In the genomic region with DNA sequence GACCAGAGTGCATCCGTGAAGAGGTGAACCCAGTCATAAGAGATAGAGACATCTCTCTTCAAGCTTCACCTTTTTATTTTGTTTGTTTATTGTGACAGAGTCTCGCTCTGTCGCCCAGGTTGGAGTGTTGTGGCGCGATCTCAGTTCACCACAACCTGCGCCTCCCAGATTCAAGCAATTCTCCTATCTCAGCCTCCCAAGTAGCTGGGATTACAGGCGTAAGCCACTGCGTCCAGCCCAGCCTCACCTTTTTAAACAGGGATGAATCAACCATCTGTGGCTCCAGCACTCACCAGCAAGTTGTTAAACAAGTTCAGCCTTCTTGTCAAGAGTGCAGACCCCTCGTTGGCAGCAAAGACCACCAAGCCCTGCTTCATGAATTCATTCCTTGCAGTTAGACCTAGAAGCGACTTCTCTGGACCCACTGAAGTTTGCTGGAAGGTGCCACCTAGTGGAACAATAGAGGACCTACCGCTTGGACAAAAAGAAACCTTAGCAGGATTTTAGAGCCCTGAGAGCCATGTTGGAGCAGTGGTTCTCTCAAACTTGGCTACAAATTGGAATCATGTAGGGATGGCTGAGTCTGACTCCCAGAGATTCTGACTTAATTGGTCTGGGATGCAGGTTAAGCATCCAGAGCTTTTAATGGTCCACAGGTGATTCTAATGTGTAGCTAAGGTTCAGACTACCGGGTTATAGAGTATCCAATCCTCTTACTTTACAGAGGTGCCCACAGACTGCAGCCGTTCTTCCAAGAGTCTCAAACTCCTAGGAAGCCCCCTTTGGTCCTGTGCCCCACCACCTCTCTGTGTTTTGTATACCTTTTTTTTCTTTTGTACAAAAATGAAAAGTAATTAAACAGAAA, we compare ENCODE assay signal across 8 cellular contexts. TPM values are rescaled to one million over a fixed set of nuclear protein-coding genes. Genes with fewer than 3 reads are reported as not detected.
A peak's percentile ranks its signal among the peaks of the same experiment; 100 is the strongest.
DNase-seq lines count a peak whose midpoint lies in the region; ATAC-seq and TF ChIP-seq lines count a peak whose summit lies in the region.

No MANE protein-coding gene starts in this region.

- H3K27ac ChIP-seq in OCI-LY3 (ENCODE audit: low read length): no peak overlapping the region

- peaks cover 0 to 6% of the 10 kb centered on the region in 2 donors for H3K4me1 Mint-ChIP-seq in stimulated activated naive B cell treated with anti-CD40 and anti-IgM and Interleukin-4, amounts not matched to agents 10 μg/mL and 1 μg/mL and 100 μg/mL, for 72 hours

- no peaks in the 10 kb centered on the region for H3K9me3 Mint-ChIP-seq in stimulated activated naive B cell treated with anti-CD40 and anti-IgM and Interleukin-4, amounts not matched to agents 10 μg/mL and 1 μg/mL and 100 μg/mL, for 72 hours

- peak; percentile 72 for TF ChIP-seq CTCF in OCI-LY3 (IDR thresholded peaks at IDR 0.05; ENCODE audit: low read depth, low read length)
- TF ChIP-seq CTCF in astrocyte of the spinal cord (IDR thresholded peaks at IDR 0.05; ENCODE audit: low read depth, low read length): peak; percentile 91

- H2AFZ ChIP-seq in OCI-LY3 (ENCODE audit: low read depth, low read length): peak overlapping the region; percentile 95

- H3K9ac ChIP-seq in OCI-LY3 (ENCODE audit: low read length): 0 out of 2 replicates have a peak overlapping the region, but pooled peaks have one; percentile 5

- H3K4me3 ChIP-seq in OCI-LY3 (ENCODE audit: low read length): peak overlapping the region; percentile 74
- H3K4me3 ChIP-seq in astrocyte of the spinal cord (ENCODE audit: low read depth, low read length): no peak overlapping the region

- no peaks in the 10 kb centered on the region for H3K36me3 ChIP-seq in OCI-LY3 (replicated peaks; ENCODE audit: low read depth, low read length)

- H3K27ac Mint-ChIP-seq in stimulated activated naive B cell treated with anti-CD40 and anti-IgM and Interleukin-4, amounts not matched to agents 10 μg/mL and 1 μg/mL and 100 μg/mL, for 72 hours: no peak overlapping the region

- peak; percentile 30 for DNase-seq in stimulated activated CD4-positive, alpha-beta T cell treated with anti-CD3 and anti-CD28 coated beads, Interleukin-15, amount 100 ng/mL, for 24 hours
- no peak for DNase-seq in stimulated activated CD4-positive, alpha-beta T cell treated with anti-CD3 and anti-CD28 coated beads, Interleukin-2, amount 100 ng/mL, for 48 hours
- DNase-seq in HT1080 (ENCODE audit: low read depth) (peak; percentile 60), astrocyte of the spinal cord (ENCODE audit: low read depth, low spot score) (peak; percentile 67), iPS-NIHi11 (ENCODE audit: low spot score) (peak; percentile 69)
- DNase-seq in stimulated activated naive B cell treated with anti-CD40 and anti-IgM and Interleukin-4, amounts not matched to agents 10 μg/mL and 1 μg/mL and 100 μg/mL, for 72 hours: no peak

- no peak overlapping the region for H3K4me3 Mint-ChIP-seq in stimulated activated naive B cell treated with anti-CD40 and anti-IgM and Interleukin-4, amounts not matched to agents 10 μg/mL and 1 μg/mL and 100 μg/mL, for 72 hours

- no peaks in the 10 kb centered on the region for H3K9me3 ChIP-seq in OCI-LY3 (ENCODE audit: insufficient read depth, low read length)

- peaks cover 15% of the 10 kb centered on the region for H3K27me3 ChIP-seq in OCI-LY3 (ENCODE audit: low read depth, low read length)

- H3K79me2 ChIP-seq in OCI-LY3 (ENCODE audit: low read length): no peaks in the 10 kb centered on the region

- H3K4me1 ChIP-seq in OCI-LY3 (ENCODE audit: low read length): no peaks in the 10 kb centered on the region

- H3K27me3 Mint-ChIP-seq in stimulated activated naive B cell treated with anti-CD40 and anti-IgM and Interleukin-4, amounts not matched to agents 10 μg/mL and 1 μg/mL and 100 μg/mL, for 72 hours: peaks cover 8 to 31% of the 10 kb centered on the region in 2 donors

- H3K36me3 Mint-ChIP-seq in stimulated activated naive B cell treated with anti-CD40 and anti-IgM and Interleukin-4, amounts not matched to agents 10 μg/mL and 1 μg/mL and 100 μg/mL, for 72 hours: no peaks in the 10 kb centered on the region

- peak; percentile 88 for ATAC-seq in GM21529 (IDR thresholded peaks at IDR 0.05; ENCODE audit: unreplicated experiment)
- ATAC-seq in stimulated activated naive B cell treated with anti-CD40 and anti-IgM and Interleukin-4, amounts not matched to agents 10 μg/mL and 1 μg/mL and 100 μg/mL, for 72 hours (replicated peaks): peak; percentile 88 to 96

- in situ Hi-C loops in astrocyte of the spinal cord (cut with HindIII; ENCODE audit: low sequenced_read_pairs): no loop called here

- no peaks in the 10 kb centered on the region for H4K20me1 ChIP-seq in OCI-LY3 (ENCODE audit: insufficient read depth, low read length)

- peak overlapping the region; percentile 88 for H3K4me2 ChIP-seq in OCI-LY3 (ENCODE audit: low read length)

RNA-seq across cellular contexts. Expression of a gene that starts 10.5 kb away (rescaled TPM):
- 51.5 and 58.2 TPM in 2 replicates for total RNA-seq in HT1080 (2014; rRNA removed; shearing (Covaris generic))
- 29.3 and 32.6 TPM in 2 replicates for polyA plus RNA-seq in HT1080 (2015; cell fraction: cytosol; rRNA removed)
- polyA plus RNA-seq in HT1080 (2015; cell fraction: nucleus; rRNA removed): 27.1 and 33.5 TPM in 2 replicates

Comparison
In these comparisons a context has a peak if more than half of its experiments do, and no peak if none do; other contexts are left out.
1. DNase-seq: peak in stimulated activated CD4-positive, alpha-beta T cell treated with anti-CD3 and anti-CD28 coated beads, Interleukin-15, amount 100 ng/mL, for 24 hours (single experiment), HT1080 (single experiment), astrocyte of the spinal cord (single experiment) and iPS-NIHi11 (single experiment); none in stimulated activated CD4-positive, alpha-beta T cell treated with anti-CD3 and anti-CD28 coated beads, Interleukin-2, amount 100 ng/mL, for 48 hours (0 of 2) and stimulated activated naive B cell treated with anti-CD40 and anti-IgM and Interleukin-4, amounts not matched to agents 10 μg/mL and 1 μg/mL and 100 μg/mL, for 72 hours (single experiment).